Comparison of ENCODE assay signal across 14 cellular contexts in genomic region chr2:168521342-168521741, GRCh38.
DNase-seq lines count a peak whose midpoint lies in the region; ATAC-seq and TF ChIP-seq lines count a peak whose summit lies in the region.
"Had no signal": no experiment of that assay in that cellular context is flagged by ENCODE, and none has a peak within 500 bp of the region (broad histone marks: within the 10 kb centered on the region; RNA-seq: fewer than 3 reads in every experiment).

No MANE protein-coding gene starts in this region.

- H3K9ac ChIP-seq in GM23248: peak overlapping the region; percentile 3; the same call in 1 of the 2 replicates

- no peak for ATAC-seq in activated CD8-positive, alpha-beta T cell treated with anti-CD3 and anti-CD28 coated beads for 36 hours
- ATAC-seq: stimulated activated memory B cell treated with anti-CD40 and anti-IgM and Interleukin-4, amounts not matched to agents 10 μg/mL and 1 μg/mL and 100 μg/mL, for 72 hours had no signal

- POLR2A ChIA-PET in activated CD8-positive, alpha-beta T cell treated with anti-CD3 and anti-CD28 coated beads for 36 hours (lab: Charles Lee): no interaction called here

- in situ Hi-C loops in GM23248 (cut with MboI): no loop called here

- 38 to 46% methylated on average over 3 of the region's 3 CpGs for WGBS in GM23248 (ENCODE audit: low coverage in 1 of 2, low lambda C conversion rate in 2 of 2, missing lambda C conversion rate in 2 of 2), 2 experiments

- H3K4me1 ChIP-seq in GM23248 (ENCODE audit: insufficient read depth): peaks cover 32% of the 10 kb centered on the region

- no peaks in the 10 kb centered on the region for H3K9me3 Mint-ChIP-seq in nephron
- H3K9me3 Mint-ChIP-seq in activated CD8-positive, alpha-beta T cell treated with anti-CD3 and anti-CD28 coated beads for 36 hours: no peaks in the 10 kb centered on the region
- H3K9me3 Mint-ChIP-seq: activated B cell treated with CpG ODN at 0.5 μM for 24 hours; CD4-positive, alpha-beta T cell; HFFc6; naive B cell; stimulated activated memory B cell treated with anti-CD40 and anti-IgM and Interleukin-4, amounts not matched to agents 10 μg/mL and 1 μg/mL and 100 μg/mL, for 72 hours had no signal

- no peak for TF ChIP-seq CTCF in nephron (IDR thresholded peaks at IDR 0.05; ENCODE audit: unreplicated experiment in 3 of 3)
- TF ChIP-seq CTCF in activated CD8-positive, alpha-beta T cell treated with anti-CD3 and anti-CD28 coated beads for 36 hours (IDR thresholded peaks at IDR 0.05): no peak

- H3K4me3 ChIP-seq in GM23248: peak overlapping the region; percentile 8; the same call in 1 of the 2 replicates

- peak overlapping the region; percentile 76 to 91 (median 86) for H3K27ac Mint-ChIP-seq in nephron
- no peak overlapping the region for H3K27ac Mint-ChIP-seq in activated CD8-positive, alpha-beta T cell treated with anti-CD3 and anti-CD28 coated beads for 36 hours
- H3K27ac Mint-ChIP-seq: activated B cell treated with CpG ODN at 0.5 μM for 24 hours; CD4-positive, alpha-beta T cell; HFFc6; stimulated activated memory B cell treated with anti-CD40 and anti-IgM and Interleukin-4, amounts not matched to agents 10 μg/mL and 1 μg/mL and 100 μg/mL, for 72 hours had no signal

- no peak overlapping the region for H3K27ac ChIP-seq in GM23248

- CTCF ChIA-PET in activated CD8-positive, alpha-beta T cell treated with anti-CD3 and anti-CD28 coated beads for 36 hours (lab: Charles Lee): no interaction called here

- no peak for TF ChIP-seq POLR2A in erythroblast (IDR thresholded peaks at IDR 0.05; ENCODE audit: low read length)

- no peaks in the 10 kb centered on the region for H3K27me3 Mint-ChIP-seq in nephron (ENCODE audit: low read depth)
- H3K27me3 Mint-ChIP-seq in activated CD8-positive, alpha-beta T cell treated with anti-CD3 and anti-CD28 coated beads for 36 hours: no peaks in the 10 kb centered on the region
- H3K27me3 Mint-ChIP-seq: activated B cell treated with CpG ODN at 0.5 μM for 24 hours; CD4-positive, alpha-beta T cell; naive B cell; stimulated activated memory B cell treated with anti-CD40 and anti-IgM and Interleukin-4, amounts not matched to agents 10 μg/mL and 1 μg/mL and 100 μg/mL, for 72 hours had no signal

- H3K79me2 ChIP-seq in GM23248 (ENCODE audit: insufficient read depth): peaks cover 71% of the 10 kb centered on the region

- peaks cover 65% of the 10 kb centered on the region for H3K4me1 Mint-ChIP-seq in nephron
- H3K4me1 Mint-ChIP-seq in activated CD8-positive, alpha-beta T cell treated with anti-CD3 and anti-CD28 coated beads for 36 hours (ENCODE audit: low read depth): peaks cover 50% of the 10 kb centered on the region

- peak overlapping the region; percentile 44 for H3K4me2 ChIP-seq in GM23248 (ENCODE audit: unreplicated experiment)

- H3K36me3 ChIP-seq in GM23248 (ENCODE audit: low read depth): no peaks in the 10 kb centered on the region

- peaks cover 9% of the 10 kb centered on the region for H3F3A ChIP-seq in GM23248 (ENCODE audit: insufficient read depth)

- no peaks in the 10 kb centered on the region for H3K27me3 ChIP-seq in GM23248 (replicated peaks; ENCODE audit: insufficient read depth)

- H4K20me1 ChIP-seq in GM23248 (ENCODE audit: insufficient read depth): no peaks in the 10 kb centered on the region

- intact Hi-C loops in activated CD8-positive, alpha-beta T cell treated with anti-CD3 and anti-CD28 coated beads for 36 hours (cut with micrococcal nuclease): no loop called here

- peak; percentile 37 for DNase-seq in GM23248
- peak; percentile 95 for DNase-seq in NCI-H82 (lab: John Stamatoyannopoulos, UW)
- peak; percentile 29 to 69 for DNase-seq in erythroblast (lab: John Stamatoyannopoulos, UW)
- no peak for DNase-seq in stimulated activated CD4-positive, alpha-beta T cell treated with anti-CD3 and anti-CD28 coated beads, Interleukin-4, amount 100 ng/mL, for 4 hours
- no peak for DNase-seq in activated CD4-positive, alpha-beta T cell treated with anti-CD3 and anti-CD28 coated beads for 4 hours
- no peak for DNase-seq in Kasumi-1 (lab: John Stamatoyannopoulos, UW)
- DNase-seq in activated CD8-positive, alpha-beta T cell treated with anti-CD3 and anti-CD28 coated beads for 36 hours: no peak
- DNase-seq: activated B cell treated with CpG ODN at 0.5 μM for 24 hours; CD4-positive, alpha-beta T cell; HFFc6; naive B cell; NCI-H1048 had no signal

- no peaks in the 10 kb centered on the region for H3K9me2 ChIP-seq in GM23248 (ENCODE audit: insufficient read depth)

- H3K9me3 ChIP-seq in GM23248 (ENCODE audit: low read depth): no peaks in the 10 kb centered on the region

- H2AFZ ChIP-seq in GM23248: peak overlapping the region; percentile 12; the same call in 1 of the 2 replicates

- H3K4me3 Mint-ChIP-seq in nephron: peak overlapping the region; percentile 22 to 31 (median 24)
- no peak overlapping the region for H3K4me3 Mint-ChIP-seq in activated CD8-positive, alpha-beta T cell treated with anti-CD3 and anti-CD28 coated beads for 36 hours
- H3K4me3 Mint-ChIP-seq: activated B cell treated with CpG ODN at 0.5 μM for 24 hours; CD4-positive, alpha-beta T cell; HFFc6; naive B cell; stimulated activated memory B cell treated with anti-CD40 and anti-IgM and Interleukin-4, amounts not matched to agents 10 μg/mL and 1 μg/mL and 100 μg/mL, for 72 hours had no signal

- no peaks in the 10 kb centered on the region for H3K36me3 Mint-ChIP-seq in nephron (ENCODE audit: low read depth)
- no peaks in the 10 kb centered on the region for H3K36me3 Mint-ChIP-seq in activated CD8-positive, alpha-beta T cell treated with anti-CD3 and anti-CD28 coated beads for 36 hours (ENCODE audit: low read depth)
- H3K36me3 Mint-ChIP-seq: naive B cell; stimulated activated memory B cell treated with anti-CD40 and anti-IgM and Interleukin-4, amounts not matched to agents 10 μg/mL and 1 μg/mL and 100 μg/mL, for 72 hours had no signal

Comparison
In these comparisons a context has a peak if more than half of its experiments do, and no peak if none do; other contexts are left out.
1. DNase-seq: peak in GM23248 (single experiment), NCI-H82 (single experiment) and erythroblast (2 of 2); none in stimulated activated CD4-positive, alpha-beta T cell treated with anti-CD3 and anti-CD28 coated beads, Interleukin-4, amount 100 ng/mL, for 4 hours (0 of 2), activated CD4-positive, alpha-beta T cell treated with anti-CD3 and anti-CD28 coated beads for 4 hours (0 of 2), Kasumi-1 (0 of 2) and activated CD8-positive, alpha-beta T cell treated with anti-CD3 and anti-CD28 coated beads for 36 hours (single experiment).